29 cellular contexts compared by ENCODE assay signal in genomic region chr19:40242480-40242879, GRCh38. TPM values are rescaled to one million over a fixed set of nuclear protein-coding genes. Genes with fewer than 3 reads are reported as not detected.
DNase-seq lines count a peak whose midpoint lies in the region; ATAC-seq, FAIRE-seq and TF ChIP-seq lines count a peak whose summit lies in the region.
"Had no signal": no experiment of that assay in that cellular context is flagged by ENCODE, and none has a peak within 500 bp of the region (broad histone marks: within the 10 kb centered on the region; RNA-seq: fewer than 3 reads in every experiment).

No MANE protein-coding gene starts in this region.

- no peak overlapping the region for H2AFZ ChIP-seq in astrocyte (ENCODE audit: low read depth, low read length)

- H3K27me3 ChIP-seq in BLaER1 (no peaks in the 10 kb centered on the region), astrocyte (ENCODE audit: insufficient read depth, low read length) (no peaks in the 10 kb centered on the region), right atrium auricular region (no peaks in the 10 kb centered on the region), stomach (no peaks in the 10 kb centered on the region)
- H3K27me3 ChIP-seq: ovary had no signal

- H3K27ac Mint-ChIP-seq in astrocyte (ENCODE audit: unreplicated experiment) = no peak overlapping the region
- H3K27ac Mint-ChIP-seq in activated T-helper 2 cell treated with anti-CD3 and anti-CD28 coated beads, Interferon-gamma antibody, Interleukin-2, Interleukin-4, amounts not matched to agents 10 μg/mL and 5 μg/mL and 100 μg/mL, durations not matched to agents 14 hours and 24 hours and 36 hours = no peak overlapping the region
- H3K27ac Mint-ChIP-seq: activated T-cell treated with anti-CD3 and anti-CD28 coated beads, Interleukin-2, amount 50 U/mL, for 24 hours; mesothelial cell of epicardium had no signal

- H3K9ac ChIP-seq in BLaER1 (no peak overlapping the region; the same call in 1 of the 2 replicates), astrocyte (ENCODE audit: low read length) (no peak overlapping the region)

- H3K4me1 ChIP-seq in BLaER1 (no peaks in the 10 kb centered on the region; the same call in 1 of the 2 replicates), astrocyte (ENCODE audit: insufficient read depth, low read length) (peaks cover 9% of the 10 kb centered on the region), right atrium auricular region (peaks cover 0 to 44% of the 10 kb centered on the region in 2 donors), stomach (peaks cover 0 to 44% (median 12%) of the 10 kb centered on the region in 4 donors)
- H3K4me1 ChIP-seq: A549 had no signal

- TF ChIP-seq CTCF in astrocyte (IDR thresholded peaks at IDR 0.05; ENCODE audit: insufficient read depth, low read depth, low read length) = no peak
- no peak for TF ChIP-seq CTCF in right atrium auricular region (IDR thresholded peaks at IDR 0.05)
- no peak for TF ChIP-seq CTCF in stomach (IDR thresholded peaks at IDR 0.05)

- DNase-seq in astrocyte (ENCODE audit: low read depth) = no peak
- no peak for DNase-seq in right atrium auricular region (ENCODE audit: low spot score)
- no peak for DNase-seq in stomach
- no peak for DNase-seq in HTR-8/SVneo (ENCODE audit: insufficient read length, low spot score)
- no peak for DNase-seq in activated T-helper 2 cell treated with anti-CD3 and anti-CD28 coated beads, Interferon-gamma antibody, Interleukin-2, Interleukin-4, amounts not matched to agents 10 μg/mL and 5 μg/mL and 100 μg/mL, durations not matched to agents 14 hours and 24 hours and 36 hours (ENCODE audit: low spot score)
- no peak for DNase-seq in NCI-H345 (lab: John Stamatoyannopoulos, UW)
- DNase-seq: activated CD4-positive, alpha-beta T cell treated with anti-CD3 and anti-CD28 coated beads for 1 hour; activated naive CD4-positive, alpha-beta T cell treated with Interleukin-2 at 50 U/mL for 16 hours; activated T-cell treated with anti-CD3 and anti-CD28 coated beads, Interleukin-2, amount 50 U/mL, for 24 hours; Calu3; effector CD8-positive, alpha-beta T cell; HFFc6; naive thymus-derived CD8-positive, alpha-beta T cell; NCI-H1048; NCI-H1930; NCI-H226; NCI-H774; SIG-M5 had no signal

- FAIRE-seq in astrocyte (lab: Jason Lieb, UNC) (no peak), HTR-8/SVneo (lab: Jason Lieb, UNC) (no peak)
- FAIRE-seq: A549, TTC549 had no signal

- ATAC-seq in HG03378 (IDR thresholded peaks at IDR 0.05; ENCODE audit: unreplicated experiment) = no peak
- ATAC-seq: naive thymus-derived CD8-positive, alpha-beta T cell had no signal

- H3K27ac ChIP-seq in BLaER1 (peak overlapping the region; percentile 22; the same call in 1 of the 2 replicates), astrocyte (ENCODE audit: low read depth, low read length) (no peak overlapping the region), right atrium auricular region (peak overlapping the region; percentile 28 to 58), stomach (peak overlapping the region in 3 of 5 donors; percentile 6 to 32 (median 21))
- H3K27ac ChIP-seq: A549 had no signal

- peaks cover 11% of the 10 kb centered on the region for H3K79me2 ChIP-seq in astrocyte (ENCODE audit: insufficient read depth, low read length)

- H3K9me3 ChIP-seq in BLaER1 = no peaks in the 10 kb centered on the region
- H3K9me3 ChIP-seq in astrocyte (ENCODE audit: insufficient read depth, low read depth, low read length) = no peaks in the 10 kb centered on the region
- no peaks in the 10 kb centered on the region for H3K9me3 ChIP-seq in right atrium auricular region
- H3K9me3 ChIP-seq in stomach = no peaks in the 10 kb centered on the region
- H3K9me3 ChIP-seq: A549, ovary had no signal

- H3K4me2 ChIP-seq in BLaER1 = no peak overlapping the region
- H3K4me2 ChIP-seq in astrocyte (ENCODE audit: low read length) = peak overlapping the region; percentile 60
- H3K4me2 ChIP-seq: A549 had no signal

- H3K36me3 ChIP-seq in BLaER1 (peaks cover 100% of the 10 kb centered on the region), astrocyte (ENCODE audit: insufficient read depth, low read length) (peaks cover 9% of the 10 kb centered on the region), right atrium auricular region (peaks cover 38% of the 10 kb centered on the region), stomach (peaks cover 48 to 66% (median 56%) of the 10 kb centered on the region in 4 donors)
- H3K36me3 ChIP-seq: ovary had no signal

- TF ChIP-seq POLR2A in stomach (IDR thresholded peaks at IDR 0.05) = no peak

- H3K9me3 Mint-ChIP-seq in astrocyte (ENCODE audit: unreplicated experiment) = no peaks in the 10 kb centered on the region
- no peaks in the 10 kb centered on the region for H3K9me3 Mint-ChIP-seq in activated T-helper 2 cell treated with anti-CD3 and anti-CD28 coated beads, Interferon-gamma antibody, Interleukin-2, Interleukin-4, amounts not matched to agents 10 μg/mL and 5 μg/mL and 100 μg/mL, durations not matched to agents 14 hours and 24 hours and 36 hours
- H3K9me3 Mint-ChIP-seq: activated T-cell treated with anti-CD3 and anti-CD28 coated beads, Interleukin-2, amount 50 U/mL, for 24 hours; HFFc6; mesothelial cell of epicardium; naive thymus-derived CD8-positive, alpha-beta T cell had no signal

- H4K20me1 ChIP-seq in BLaER1 (peaks cover 93% of the 10 kb centered on the region), astrocyte (ENCODE audit: insufficient read depth, low read length) (peaks cover 71% of the 10 kb centered on the region)

- H3K4me3 ChIP-seq in BLaER1 (no peak overlapping the region), astrocyte (ENCODE audit: insufficient read depth, low read depth, low read length) (no peak overlapping the region), right atrium auricular region (no peak overlapping the region), stomach (no peak overlapping the region)
- H3K4me3 ChIP-seq: A549, ovary had no signal

- peaks cover 10% of the 10 kb centered on the region for H3K36me3 Mint-ChIP-seq in astrocyte (ENCODE audit: low read depth, unreplicated experiment)
- peaks cover 27% of the 10 kb centered on the region for H3K36me3 Mint-ChIP-seq in activated T-helper 2 cell treated with anti-CD3 and anti-CD28 coated beads, Interferon-gamma antibody, Interleukin-2, Interleukin-4, amounts not matched to agents 10 μg/mL and 5 μg/mL and 100 μg/mL, durations not matched to agents 14 hours and 24 hours and 36 hours (ENCODE audit: low read depth)

- no peaks in the 10 kb centered on the region for H3K4me1 Mint-ChIP-seq in astrocyte (ENCODE audit: low read depth, unreplicated experiment)
- no peaks in the 10 kb centered on the region for H3K4me1 Mint-ChIP-seq in activated T-helper 2 cell treated with anti-CD3 and anti-CD28 coated beads, Interferon-gamma antibody, Interleukin-2, Interleukin-4, amounts not matched to agents 10 μg/mL and 5 μg/mL and 100 μg/mL, durations not matched to agents 14 hours and 24 hours and 36 hours (ENCODE audit: low read depth)

- H3K4me3 Mint-ChIP-seq in astrocyte (ENCODE audit: unreplicated experiment) = no peak overlapping the region
- H3K4me3 Mint-ChIP-seq in activated T-helper 2 cell treated with anti-CD3 and anti-CD28 coated beads, Interferon-gamma antibody, Interleukin-2, Interleukin-4, amounts not matched to agents 10 μg/mL and 5 μg/mL and 100 μg/mL, durations not matched to agents 14 hours and 24 hours and 36 hours (ENCODE audit: low read depth) = no peak overlapping the region
- H3K4me3 Mint-ChIP-seq: activated T-cell treated with anti-CD3 and anti-CD28 coated beads, Interleukin-2, amount 50 U/mL, for 24 hours; HFFc6; mesothelial cell of epicardium had no signal

- intact Hi-C loops in stomach (cut with DNase I; ENCODE audit: low total_unique reads) = no loop called here
- intact Hi-C loops in activated T-helper 2 cell treated with anti-CD3 and anti-CD28 coated beads, Interferon-gamma antibody, Interleukin-2, Interleukin-4, amounts not matched to agents 10 μg/mL and 5 μg/mL and 100 μg/mL, durations not matched to agents 14 hours and 24 hours and 36 hours (cut with micrococcal nuclease) = no loop called here

- no peak for TF ChIP-seq EP300 in stomach (IDR thresholded peaks at IDR 0.05)

- H3K27me3 Mint-ChIP-seq in astrocyte (ENCODE audit: low read depth, unreplicated experiment) = no peaks in the 10 kb centered on the region
- H3K27me3 Mint-ChIP-seq in activated T-helper 2 cell treated with anti-CD3 and anti-CD28 coated beads, Interferon-gamma antibody, Interleukin-2, Interleukin-4, amounts not matched to agents 10 μg/mL and 5 μg/mL and 100 μg/mL, durations not matched to agents 14 hours and 24 hours and 36 hours (ENCODE audit: low read depth) = no peaks in the 10 kb centered on the region
- H3K27me3 Mint-ChIP-seq: activated T-cell treated with anti-CD3 and anti-CD28 coated beads, Interleukin-2, amount 50 U/mL, for 24 hours; naive thymus-derived CD8-positive, alpha-beta T cell had no signal

- WGBS in stomach, 5 donors = 75 to 92% (median 82%) methylated on average over 11 to 12 of the region's 12 CpGs

RNA-seq across cellular contexts. Expression of gene CCNP, which starts 16.0 kb away (rescaled TPM):
- total RNA-seq in astrocyte = 0.43 and 0.62 TPM in 2 replicates
- not detected for total RNA-seq in right atrium auricular region
- not detected for total RNA-seq in stomach
- under 1 TPM in 2 of 3 donors, not detected in 1; 0.19 to 0.48 TPM for polyA plus RNA-seq in stomach
- total RNA-seq in activated T-helper 2 cell treated with anti-CD3 and anti-CD28 coated beads, Interferon-gamma antibody, Interleukin-2, Interleukin-4, amounts not matched to agents 10 μg/mL and 5 μg/mL and 100 μg/mL, durations not matched to agents 14 hours and 24 hours and 36 hours = 0.25 TPM in 1 of 2 replicates, not detected in the other
- total RNA-seq: esophagus mucosa, glomerular endothelial cell had no signal

RNA-seq across cellular contexts. Expression of gene TTC9B, which starts 24.3 kb away (rescaled TPM):
- total RNA-seq in astrocyte (not detected in 2 replicates), right atrium auricular region (not detected), stomach (under 1 TPM in 1 of 5 donors, not detected in 4; 0.37 TPM)
- under 1 TPM in 1 of 3 donors, not detected in 2; 0.35 TPM for polyA plus RNA-seq in stomach
- not detected in 2 replicates for total RNA-seq in activated T-helper 2 cell treated with anti-CD3 and anti-CD28 coated beads, Interferon-gamma antibody, Interleukin-2, Interleukin-4, amounts not matched to agents 10 μg/mL and 5 μg/mL and 100 μg/mL, durations not matched to agents 14 hours and 24 hours and 36 hours
- total RNA-seq: Calu3; chondrocyte; esophagus mucosa; glomerular endothelial cell; HFFc6; left cardiac atrium; mesothelial cell of epicardium; naive thymus-derived CD8-positive, alpha-beta T cell; ovary had no signal
- polyA plus RNA-seq: A549; BJ; naive thymus-derived CD8-positive, alpha-beta T cell; ovary had no signal

RNA-seq across cellular contexts. Expression of gene AKT2, which starts 42.7 kb away (rescaled TPM):
- total RNA-seq in astrocyte (125 and 127 TPM in 2 replicates), right atrium auricular region (10 to 100 TPM; 63.3 to 76.7 TPM), stomach (100 to 1,000 TPM in 3 of 5 donors, 10 to 100 TPM in 2; 71.8 to 227 (median 104) TPM)
- 10 to 100 TPM; 26.0 to 42.5 (median 37.6) TPM for polyA plus RNA-seq in stomach
- 148 and 149 TPM in 2 replicates for total RNA-seq in activated T-helper 2 cell treated with anti-CD3 and anti-CD28 coated beads, Interferon-gamma antibody, Interleukin-2, Interleukin-4, amounts not matched to agents 10 μg/mL and 5 μg/mL and 100 μg/mL, durations not matched to agents 14 hours and 24 hours and 36 hours

RNA-seq across cellular contexts. Expression of gene MAP3K10, which starts 51.3 kb away (rescaled TPM):
- total RNA-seq in astrocyte (17.2 and 19.0 TPM in 2 replicates), right atrium auricular region (10 to 100 TPM; 12.3 to 13.6 TPM), stomach (10 to 100 TPM in 4 of 5 donors, 1 to 10 TPM in 1; 8.8 to 34.5 (median 15.2) TPM)
- 10 to 100 TPM in 1 of 3 donors, 1 to 10 TPM in 2; 5.2 to 18.3 (median 6.1) TPM for polyA plus RNA-seq in stomach
- total RNA-seq in activated T-helper 2 cell treated with anti-CD3 and anti-CD28 coated beads, Interferon-gamma antibody, Interleukin-2, Interleukin-4, amounts not matched to agents 10 μg/mL and 5 μg/mL and 100 μg/mL, durations not matched to agents 14 hours and 24 hours and 36 hours = 20.0 and 21.7 TPM in 2 replicates
